28 cellular contexts compared by ENCODE assay signal in genomic region chr14:102159841-102160240, GRCh38.
"Had no signal": no experiment of that assay in that cellular context is flagged by ENCODE, and none has a peak within 500 bp of the region (broad histone marks: within the 10 kb centered on the region; RNA-seq: fewer than 3 reads in every experiment).

No MANE protein-coding gene starts in this region.

- H3K9me3 ChIP-seq: esophagus muscularis mucosa, heart right ventricle, mucosa of descending colon, tibial artery, upper lobe of right lung had no signal

- H3K9me3 Mint-ChIP-seq: activated CD4-positive, alpha-beta memory T cell treated with anti-CD3 and anti-CD28 coated beads for 36 hours; activated CD4-positive, alpha-beta T cell treated with anti-CD3 and anti-CD28 coated beads, Interleukin-2, amount 10 ng/mL, durations not matched to agents 24 days and 14 days; activated naive CD4-positive, alpha-beta T cell treated with anti-CD3 and anti-CD28 coated beads, Interleukin-2, amount 50 U/mL, for 24 hours; activated naive CD8-positive, alpha-beta T cell treated with anti-CD3 and anti-CD28 coated beads, Interleukin-2, amount 50 U/mL, for 24 hours; activated T-helper 17 cell treated with anti-CD3 and anti-CD28 coated beads, Interleukin-2, amount 50 U/mL, for 72 hours; natural killer cell treated with Interleukin-12 subunit alpha and Interleukin-12 subunit beta and Interleukin-15 and Interleukin-18, amount 100 ng/mL, for 72 hours; stimulated activated memory B cell treated with anti-CD40 and anti-IgM and Interleukin-4, amounts not matched to agents 10 μg/mL and 1 μg/mL and 100 μg/mL, for 72 hours; stimulated activated naive CD8-positive, alpha-beta T cell treated with anti-CD3 and anti-CD28 coated beads, Interleukin-15, amount 100 ng/mL, for 72 hours had no signal

- H3K27ac ChIP-seq: esophagus muscularis mucosa, foreskin keratinocyte, heart right ventricle, tibial artery, upper lobe of right lung, WERI-Rb-1 had no signal

- H3K36me3 ChIP-seq: upper lobe of right lung had no signal

- ATAC-seq: activated naive CD8-positive, alpha-beta T cell treated with anti-CD3 and anti-CD28 coated beads, Interleukin-2, amount 50 U/mL, for 24 hours; activated T-helper 17 cell treated with anti-CD3 and anti-CD28 coated beads, Interleukin-2, amount 50 U/mL, for 72 hours; foreskin keratinocyte; heart right ventricle; left ventricle myocardium superior; mucosa of descending colon; natural killer cell treated with Interleukin-12 subunit alpha and Interleukin-12 subunit beta and Interleukin-15 and Interleukin-18, amount 100 ng/mL, for 72 hours; stimulated activated memory B cell treated with anti-CD40 and anti-IgM and Interleukin-4, amounts not matched to agents 10 μg/mL and 1 μg/mL and 100 μg/mL, for 72 hours; stimulated activated naive CD8-positive, alpha-beta T cell treated with anti-CD3 and anti-CD28 coated beads, Interleukin-15, amount 100 ng/mL, for 72 hours; upper lobe of right lung had no signal

- H3K4me3 Mint-ChIP-seq: activated CD4-positive, alpha-beta memory T cell treated with anti-CD3 and anti-CD28 coated beads for 36 hours; activated CD4-positive, alpha-beta T cell treated with anti-CD3 and anti-CD28 coated beads, Interleukin-2, amount 10 ng/mL, durations not matched to agents 24 days and 14 days; activated naive CD4-positive, alpha-beta T cell treated with anti-CD3 and anti-CD28 coated beads, Interleukin-2, amount 50 U/mL, for 24 hours; activated naive CD8-positive, alpha-beta T cell treated with anti-CD3 and anti-CD28 coated beads, Interleukin-2, amount 50 U/mL, for 24 hours; activated T-helper 17 cell treated with anti-CD3 and anti-CD28 coated beads, Interleukin-2, amount 50 U/mL, for 72 hours; natural killer cell treated with Interleukin-12 subunit alpha and Interleukin-12 subunit beta and Interleukin-15 and Interleukin-18, amount 100 ng/mL, for 72 hours; stimulated activated memory B cell treated with anti-CD40 and anti-IgM and Interleukin-4, amounts not matched to agents 10 μg/mL and 1 μg/mL and 100 μg/mL, for 72 hours; stimulated activated naive CD8-positive, alpha-beta T cell treated with anti-CD3 and anti-CD28 coated beads, Interleukin-15, amount 100 ng/mL, for 72 hours had no signal

- H3K27me3 Mint-ChIP-seq: activated CD4-positive, alpha-beta memory T cell treated with anti-CD3 and anti-CD28 coated beads for 36 hours; activated CD4-positive, alpha-beta T cell treated with anti-CD3 and anti-CD28 coated beads, Interleukin-2, amount 10 ng/mL, durations not matched to agents 24 days and 14 days; activated naive CD4-positive, alpha-beta T cell treated with anti-CD3 and anti-CD28 coated beads, Interleukin-2, amount 50 U/mL, for 24 hours; activated naive CD8-positive, alpha-beta T cell treated with anti-CD3 and anti-CD28 coated beads, Interleukin-2, amount 50 U/mL, for 24 hours; activated T-helper 17 cell treated with anti-CD3 and anti-CD28 coated beads, Interleukin-2, amount 50 U/mL, for 72 hours; natural killer cell treated with Interleukin-12 subunit alpha and Interleukin-12 subunit beta and Interleukin-15 and Interleukin-18, amount 100 ng/mL, for 72 hours; stimulated activated memory B cell treated with anti-CD40 and anti-IgM and Interleukin-4, amounts not matched to agents 10 μg/mL and 1 μg/mL and 100 μg/mL, for 72 hours; stimulated activated naive CD8-positive, alpha-beta T cell treated with anti-CD3 and anti-CD28 coated beads, Interleukin-15, amount 100 ng/mL, for 72 hours had no signal

- H3K27me3 ChIP-seq: esophagus muscularis mucosa, foreskin keratinocyte, heart right ventricle, tibial artery, upper lobe of right lung had no signal

- H3K4me3 ChIP-seq: esophagus muscularis mucosa, heart right ventricle, mucosa of descending colon, smooth muscle cell, tibial artery, upper lobe of right lung had no signal

- DNase-seq: activated CD4-positive, alpha-beta memory T cell treated with anti-CD3 and anti-CD28 coated beads for 36 hours; activated CD4-positive, alpha-beta T cell treated with anti-CD3 and anti-CD28 coated beads, Interleukin-2, amount 10 ng/mL, durations not matched to agents 24 days and 14 days; activated CD4-positive, CD25-positive, alpha-beta regulatory T cell treated with anti-CD3 and anti-CD28 coated beads, Interleukin-2, amount 50 U/mL, for 72 hours; activated CD8-positive, alpha-beta memory T cell treated with anti-CD3 and anti-CD28 coated beads, Interleukin-2, amount 50 U/mL, for 4 hours; activated naive CD8-positive, alpha-beta T cell treated with anti-CD3 and anti-CD28 coated beads, Interleukin-2, amount 50 U/mL, for 24 hours; activated T-cell treated with anti-CD3 and anti-CD28 coated beads, Interleukin-2, amount 50 U/mL, for 1 hour; amygdala; caudate nucleus; cortex of kidney; foreskin keratinocyte; heart right ventricle; left ventricle myocardium superior; mucosa of descending colon; stimulated activated CD4-positive, alpha-beta T cell treated with anti-CD3 and anti-CD28 coated beads, Interleukin-1b, Interleukin-23, amount 100 ng/mL, for 48 hours; stimulated activated CD4-positive, alpha-beta T cell treated with anti-CD3 and anti-CD28 coated beads, Interleukin-4, amount 100 ng/mL, for 4 hours; stimulated activated CD8-positive, alpha-beta memory T cell treated with anti-CD3 and anti-CD28 coated beads, Interleukin-4, amount 100 ng/mL, for 48 hours; stimulated activated naive CD8-positive, alpha-beta T cell treated with anti-CD3 and anti-CD28 coated beads, Interleukin-15, amount 100 ng/mL, for 72 hours; substantia nigra; T-helper 1 cell; tibial artery; upper lobe of right lung; WERI-Rb-1 had no signal

- H3K27ac Mint-ChIP-seq: activated CD4-positive, alpha-beta memory T cell treated with anti-CD3 and anti-CD28 coated beads for 36 hours; activated CD4-positive, alpha-beta T cell treated with anti-CD3 and anti-CD28 coated beads, Interleukin-2, amount 10 ng/mL, durations not matched to agents 24 days and 14 days; activated naive CD8-positive, alpha-beta T cell treated with anti-CD3 and anti-CD28 coated beads, Interleukin-2, amount 50 U/mL, for 24 hours; natural killer cell treated with Interleukin-12 subunit alpha and Interleukin-12 subunit beta and Interleukin-15 and Interleukin-18, amount 100 ng/mL, for 72 hours; stimulated activated memory B cell treated with anti-CD40 and anti-IgM and Interleukin-4, amounts not matched to agents 10 μg/mL and 1 μg/mL and 100 μg/mL, for 72 hours had no signal
